Comparison of ENCODE assay signal across 1 cellular context in the genomic region with DNA sequence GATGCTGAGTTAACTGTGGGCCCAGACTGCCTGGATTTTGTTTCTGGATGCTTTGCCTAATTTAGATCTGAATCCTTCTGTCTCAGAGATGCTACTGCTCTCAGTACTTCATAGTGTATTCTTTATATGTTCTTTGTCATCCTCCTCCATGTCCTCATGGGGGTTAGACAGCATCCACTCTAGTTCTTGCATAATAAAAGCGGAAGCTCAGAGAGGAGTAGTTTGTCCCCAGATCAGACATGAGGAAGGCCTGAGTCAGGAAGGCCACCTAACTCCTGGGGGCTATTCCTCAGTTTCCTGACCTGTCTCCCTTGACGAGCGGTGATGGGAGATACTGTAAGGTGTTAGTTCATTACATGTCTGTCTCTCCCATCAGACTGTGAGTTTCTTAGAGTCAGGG.
TF ChIP-seq lines count a peak whose summit lies in the region.

No MANE protein-coding gene starts in this region.

TF ChIP-seq in H1, 55 proteins besides CTCF, POLR2A, EP300 and RAD21 (continued from another document):
- TF ChIP-seq, protein P1, sequence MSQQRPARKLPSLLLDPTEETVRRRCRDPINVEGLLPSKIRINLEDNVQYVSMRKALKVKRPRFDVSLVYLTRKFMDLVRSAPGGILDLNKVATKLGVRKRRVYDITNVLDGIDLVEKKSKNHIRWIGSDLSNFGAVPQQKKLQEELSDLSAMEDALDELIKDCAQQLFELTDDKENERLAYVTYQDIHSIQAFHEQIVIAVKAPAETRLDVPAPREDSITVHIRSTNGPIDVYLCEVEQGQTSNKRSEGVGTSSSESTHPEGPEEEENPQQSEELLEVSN (IDR thresholded peaks at IDR 0.05): no peak
- TF ChIP-seq CEBPB (IDR thresholded peaks at IDR 0.05; ENCODE audit: low read depth, low read length) (no peak), SP1 (IDR thresholded peaks at IDR 0.05; ENCODE audit: low read depth, low read length) (no peak)
- TF ChIP-seq, protein P2, sequence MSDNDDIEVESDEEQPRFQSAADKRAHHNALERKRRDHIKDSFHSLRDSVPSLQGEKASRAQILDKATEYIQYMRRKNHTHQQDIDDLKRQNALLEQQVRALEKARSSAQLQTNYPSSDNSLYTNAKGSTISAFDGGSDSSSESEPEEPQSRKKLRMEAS (IDR thresholded peaks at IDR 0.05): no peak
